In the genomic region with DNA sequence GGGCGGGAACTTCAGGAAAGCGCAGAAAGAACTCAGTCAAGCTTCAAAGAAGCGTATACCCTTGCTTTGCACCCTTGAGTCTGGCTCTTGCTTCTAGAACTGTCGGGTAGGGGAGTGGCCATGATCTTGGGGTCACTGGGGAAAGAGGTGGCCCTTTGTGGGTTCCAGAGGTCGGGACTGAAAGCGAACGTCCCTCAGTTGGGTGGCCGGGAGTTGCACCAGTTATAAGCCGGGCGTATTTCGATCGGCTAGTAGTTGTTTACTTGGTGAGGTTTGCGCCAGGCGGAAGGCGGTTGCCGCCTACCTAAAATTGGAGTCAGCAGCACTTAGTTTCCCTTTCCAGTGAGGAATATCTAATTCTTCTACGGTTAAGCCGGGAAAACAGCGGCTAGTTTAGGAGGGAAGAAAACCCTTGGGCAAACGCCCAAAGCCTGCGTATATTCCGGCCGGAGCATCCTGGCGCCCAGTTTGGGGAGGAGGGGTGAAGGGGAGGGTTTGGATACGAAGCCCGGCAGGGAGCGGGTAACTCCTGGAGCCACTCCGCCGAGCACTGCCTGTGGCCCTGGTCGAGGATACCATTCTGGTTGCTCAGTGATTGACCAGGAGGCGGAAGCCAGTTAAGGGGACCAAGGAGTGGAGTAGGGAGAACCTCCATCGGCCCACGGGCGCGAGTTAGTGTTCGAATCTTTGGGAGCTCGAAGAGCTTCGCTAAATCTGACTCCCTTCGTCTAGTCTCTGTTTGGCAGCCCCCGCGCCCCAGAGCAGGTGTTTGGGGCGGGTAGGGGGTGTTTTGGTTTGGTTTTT, we compare ENCODE assay signal across 9 cellular contexts. TPM values are rescaled to one million over a fixed set of nuclear protein-coding genes. Genes with fewer than 3 reads are reported as not detected.
A peak's percentile ranks its signal among the peaks of the same experiment; 100 is the strongest.
DNase-seq lines count a peak whose midpoint lies in the region; ATAC-seq and TF ChIP-seq lines count a peak whose summit lies in the region.
"Had no signal": no experiment of that assay in that cellular context is flagged by ENCODE, and none has a peak within 500 bp of the region (broad histone marks: within the 10 kb centered on the region; RNA-seq: fewer than 3 reads in every experiment).

No MANE protein-coding gene starts in this region.

- H3K27ac Mint-ChIP-seq in activated CD4-positive, alpha-beta T cell treated with anti-CD3 and anti-CD28 coated beads for 36 hours: no peak overlapping the region
- H3K27ac Mint-ChIP-seq in WTC11: no peak overlapping the region

- WGBS in hepatocyte (ENCODE audit: low lambda C conversion rate, missing lambda C conversion rate): 4% methylated on average over 42 of the region's 42 CpGs
- 3 to 5% (median 4%) methylated on average over 37 to 42 of the region's 42 CpGs for WGBS in stomach, 5 donors

- H3K4me3 ChIP-seq in hepatocyte (no peak overlapping the region), stomach (peak overlapping the region; percentile 5 to 39 (median 19))

- H3K9me3 ChIP-seq in hepatocyte (ENCODE audit: low read depth): no peaks in the 10 kb centered on the region
- peaks cover 0 to 2% (median 0%) of the 10 kb centered on the region in 4 donors for H3K9me3 ChIP-seq in stomach

- H3K36me3 Mint-ChIP-seq in activated CD4-positive, alpha-beta T cell treated with anti-CD3 and anti-CD28 coated beads for 36 hours (ENCODE audit: low read depth): no peaks in the 10 kb centered on the region
- no peaks in the 10 kb centered on the region for H3K36me3 Mint-ChIP-seq in WTC11

- ATAC-seq in activated CD4-positive, alpha-beta T cell treated with anti-CD3 and anti-CD28 coated beads for 36 hours: no peak
- ATAC-seq in WTC11 (peak; percentile 5), HG02678 (IDR thresholded peaks at IDR 0.05; ENCODE audit: unreplicated experiment) (no peak)

- no peak overlapping the region for H2AFZ ChIP-seq in hepatocyte

- peaks cover 29% of the 10 kb centered on the region for H3K4me1 ChIP-seq in hepatocyte (ENCODE audit: insufficient read depth)
- H3K4me1 ChIP-seq in stomach: peaks cover 36 to 69% (median 55%) of the 10 kb centered on the region in 4 donors

- no peaks in the 10 kb centered on the region for H3K9me2 ChIP-seq in hepatocyte (replicated peaks; ENCODE audit: insufficient read depth)

- no peaks in the 10 kb centered on the region for H3K79me2 ChIP-seq in hepatocyte

- H3K4me2 ChIP-seq in hepatocyte: peak overlapping the region; percentile 86

- peak; percentile 19 for DNase-seq in activated CD4-positive, alpha-beta T cell treated with anti-CD3 and anti-CD28 coated beads for 36 hours
- DNase-seq in activated CD4-positive, alpha-beta T cell treated with anti-CD3 and anti-CD28 coated beads for 4 hours: no peak
- DNase-seq in WTC11 (ENCODE audit: low spot score) (peak; percentile 50), hepatocyte (ENCODE audit: low spot score) (no peak), stomach (no peak), COLO668 (lab: John Stamatoyannopoulos, UW; ENCODE audit: unreplicated experiment) (no peak), DMS153 (lab: John Stamatoyannopoulos, UW) (no peak)
- DNase-seq: NCI-H2081 had no signal

- TF ChIP-seq CTCF in WTC11 (IDR thresholded peaks at IDR 0.05) (no peak), hepatocyte (IDR thresholded peaks at IDR 0.05; ENCODE audit: poor library complexity) (no peak), stomach (IDR thresholded peaks at IDR 0.05) (no peak)

- no peaks in the 10 kb centered on the region for H4K20me1 ChIP-seq in hepatocyte (ENCODE audit: insufficient read depth, poor library complexity, severe bottlenecking)

- peak overlapping the region; percentile 13 for H3K4me3 Mint-ChIP-seq in activated CD4-positive, alpha-beta T cell treated with anti-CD3 and anti-CD28 coated beads for 36 hours
- H3K4me3 Mint-ChIP-seq in WTC11: peak overlapping the region; percentile 68

- intact Hi-C loops in activated CD4-positive, alpha-beta T cell treated with anti-CD3 and anti-CD28 coated beads for 36 hours (cut with DNase I, micrococcal nuclease): loop anchor here (5.0 to 10.0 kb wide), 3 partner anchors 359 to 634 kb away; partner anchors contain the start of gene CCDC73 (in 2 of the 2)
- intact Hi-C loops in stomach (cut with DNase I; ENCODE audit: low total_unique reads): no loop called here

- H3K27me3 Mint-ChIP-seq in activated CD4-positive, alpha-beta T cell treated with anti-CD3 and anti-CD28 coated beads for 36 hours: peaks cover 78% of the 10 kb centered on the region
- peaks cover 99% of the 10 kb centered on the region for H3K27me3 Mint-ChIP-seq in WTC11 (ENCODE audit: low read depth)

- no peak for TF ChIP-seq EP300 in stomach (IDR thresholded peaks at IDR 0.05)

- H3K27me3 ChIP-seq in hepatocyte: peaks cover 97% of the 10 kb centered on the region
- H3K27me3 ChIP-seq in stomach: peaks cover 68 to 100% (median 98%) of the 10 kb centered on the region in 3 donors

- H3K27ac ChIP-seq in hepatocyte: no peak overlapping the region
- H3K27ac ChIP-seq in stomach: no peak overlapping the region

- CTCF ChIA-PET in activated CD4-positive, alpha-beta T cell treated with anti-CD3 and anti-CD28 coated beads for 36 hours (lab: Charles Lee): no interaction called here
- CTCF ChIA-PET in WTC11 (lab: Charles Lee): interaction anchor here (1.1 to 2.8 kb wide), 2 partner anchors 9 to 12 kb away, joined by 4 to 12 read pairs; no protein-coding TSS in a partner anchor

- H3K36me3 ChIP-seq in hepatocyte (replicated peaks; ENCODE audit: insufficient read depth, low read depth): no peaks in the 10 kb centered on the region
- H3K36me3 ChIP-seq in stomach: no peaks in the 10 kb centered on the region

- no peaks in the 10 kb centered on the region for H3K9me3 Mint-ChIP-seq in activated CD4-positive, alpha-beta T cell treated with anti-CD3 and anti-CD28 coated beads for 36 hours (ENCODE audit: low read depth)
- no peaks in the 10 kb centered on the region for H3K9me3 Mint-ChIP-seq in WTC11

- TF ChIP-seq POLR2A in stomach (IDR thresholded peaks at IDR 0.05): no peak

- POLR2A ChIA-PET in activated CD4-positive, alpha-beta T cell treated with anti-CD3 and anti-CD28 coated beads for 36 hours (lab: Charles Lee): no interaction called here
- POLR2A ChIA-PET in WTC11 (lab: Charles Lee): no interaction called here

- peaks cover 37% of the 10 kb centered on the region for H3K4me1 Mint-ChIP-seq in activated CD4-positive, alpha-beta T cell treated with anti-CD3 and anti-CD28 coated beads for 36 hours
- peaks cover 62% of the 10 kb centered on the region for H3K4me1 Mint-ChIP-seq in WTC11

TF ChIP-seq in WTC11, 78 proteins besides CTCF, POLR2A, EP300 and RAD21:
- no peak for TF ChIP-seq CREM (CRISPR knock-in tag; IDR thresholded peaks at IDR 0.05)
- no peak for TF ChIP-seq TEAD4 (CRISPR knock-in tag; IDR thresholded peaks at IDR 0.05)
- no peak for TF ChIP-seq GABPB1 (CRISPR knock-in tag; IDR thresholded peaks at IDR 0.05)
- TF ChIP-seq PRRX2 (CRISPR knock-in tag; IDR thresholded peaks at IDR 0.05): no peak
- TF ChIP-seq TCF7 (CRISPR knock-in tag; IDR thresholded peaks at IDR 0.05; ENCODE audit: low read depth): no peak
- no peak for TF ChIP-seq JUN (CRISPR knock-in tag; IDR thresholded peaks at IDR 0.05)
- TF ChIP-seq FOXK1 (CRISPR knock-in tag; IDR thresholded peaks at IDR 0.05): no peak
- TF ChIP-seq CBFB (CRISPR knock-in tag; IDR thresholded peaks at IDR 0.05; ENCODE audit: low read depth): no peak
- TF ChIP-seq EMX1 (CRISPR knock-in tag; IDR thresholded peaks at IDR 0.05): no peak
- no peak for TF ChIP-seq GTF2I (CRISPR knock-in tag; conservative IDR thresholded peaks at IDR 0.05)
- TF ChIP-seq NFYB (CRISPR knock-in tag; conservative IDR thresholded peaks at IDR 0.05; ENCODE audit: low read depth): no peak
- no peak for TF ChIP-seq ZNF232 (CRISPR knock-in tag; IDR thresholded peaks at IDR 0.05)
- TF ChIP-seq, protein P1, sequence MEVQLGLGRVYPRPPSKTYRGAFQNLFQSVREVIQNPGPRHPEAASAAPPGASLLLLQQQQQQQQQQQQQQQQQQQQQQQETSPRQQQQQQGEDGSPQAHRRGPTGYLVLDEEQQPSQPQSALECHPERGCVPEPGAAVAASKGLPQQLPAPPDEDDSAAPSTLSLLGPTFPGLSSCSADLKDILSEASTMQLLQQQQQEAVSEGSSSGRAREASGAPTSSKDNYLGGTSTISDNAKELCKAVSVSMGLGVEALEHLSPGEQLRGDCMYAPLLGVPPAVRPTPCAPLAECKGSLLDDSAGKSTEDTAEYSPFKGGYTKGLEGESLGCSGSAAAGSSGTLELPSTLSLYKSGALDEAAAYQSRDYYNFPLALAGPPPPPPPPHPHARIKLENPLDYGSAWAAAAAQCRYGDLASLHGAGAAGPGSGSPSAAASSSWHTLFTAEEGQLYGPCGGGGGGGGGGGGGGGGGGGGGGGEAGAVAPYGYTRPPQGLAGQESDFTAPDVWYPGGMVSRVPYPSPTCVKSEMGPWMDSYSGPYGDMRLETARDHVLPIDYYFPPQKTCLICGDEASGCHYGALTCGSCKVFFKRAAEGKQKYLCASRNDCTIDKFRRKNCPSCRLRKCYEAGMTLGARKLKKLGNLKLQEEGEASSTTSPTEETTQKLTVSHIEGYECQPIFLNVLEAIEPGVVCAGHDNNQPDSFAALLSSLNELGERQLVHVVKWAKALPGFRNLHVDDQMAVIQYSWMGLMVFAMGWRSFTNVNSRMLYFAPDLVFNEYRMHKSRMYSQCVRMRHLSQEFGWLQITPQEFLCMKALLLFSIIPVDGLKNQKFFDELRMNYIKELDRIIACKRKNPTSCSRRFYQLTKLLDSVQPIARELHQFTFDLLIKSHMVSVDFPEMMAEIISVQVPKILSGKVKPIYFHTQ (CRISPR knock-in tag; IDR thresholded peaks at IDR 0.05): no peak

RNA-seq across cellular contexts. Expression of gene WT1, which starts 0.8 kb away (rescaled TPM):
- total RNA-seq in activated CD4-positive, alpha-beta T cell treated with anti-CD3 and anti-CD28 coated beads for 36 hours: not detected
- total RNA-seq in WTC11 (2021) (0.09 to 0.16 TPM in 2 of 3 replicates, not detected in the other), hepatocyte (0.24 and 0.47 TPM in 2 replicates), stomach (1 to 10 TPM in 1 of 5 donors, not detected in 4; 3.1 TPM)
- polyA plus RNA-seq in hepatocyte (0.37 and 1.2 TPM in 2 replicates), stomach (under 1 TPM in 1 of 3 donors, not detected in 2; 0.31 TPM)

Comparison
In these comparisons a context has a peak if more than half of its experiments do, and no peak if none do; other contexts are left out.
1. DNase-seq: peak in activated CD4-positive, alpha-beta T cell treated with anti-CD3 and anti-CD28 coated beads for 36 hours (single experiment) and WTC11 (single experiment); none in activated CD4-positive, alpha-beta T cell treated with anti-CD3 and anti-CD28 coated beads for 4 hours (0 of 2), hepatocyte (single experiment), stomach (single experiment), COLO668 (single experiment) and DMS153 (single experiment).